13 cellular contexts compared by ENCODE assay signal in genomic region chr5:157356576-157356975, GRCh38.
"Had no signal": no experiment of that assay in that cellular context is flagged by ENCODE, and none has a peak within 500 bp of the region (broad histone marks: within the 10 kb centered on the region; RNA-seq: fewer than 3 reads in every experiment).

No MANE protein-coding gene starts in this region.

- DNase-seq: activated CD4-positive, alpha-beta T cell treated with anti-CD3 and anti-CD28 coated beads, Interleukin-2, amount 10 ng/mL, durations not matched to agents 7 days and 5 days; adrenal gland; cerebellar nuclear complex; dermis blood vessel endothelial cell; effector memory CD8-positive, alpha-beta T cell; SHP77 treated with DMSO at 0.1 percent for 48 hours; SK-N-SH; stimulated activated CD4-positive, alpha-beta T cell treated with anti-CD3 and anti-CD28 coated beads, Interleukin-12 subunit alpha, Interleukin-12 subunit beta, amount 100 ng/mL, for 4 hours; stimulated activated CD4-positive, alpha-beta T cell treated with anti-CD3 and anti-CD28 coated beads, Interleukin-1b, Interleukin-23, amount 100 ng/mL, for 48 hours; stimulated activated naive CD8-positive, alpha-beta T cell treated with anti-CD3 and anti-CD28 coated beads, Interleukin-15, Interleukin-2, amounts not matched to agents 100 U/mL and 50 U/mL, for 24 hours; substantia nigra had no signal

- H3K27me3 Mint-ChIP-seq: activated CD4-positive, alpha-beta T cell treated with anti-CD3 and anti-CD28 coated beads, Interleukin-2, amount 10 ng/mL, durations not matched to agents 7 days and 5 days; effector memory CD8-positive, alpha-beta T cell had no signal

- ATAC-seq: effector memory CD8-positive, alpha-beta T cell; stimulated activated naive CD8-positive, alpha-beta T cell treated with anti-CD3 and anti-CD28 coated beads, Interleukin-15, Interleukin-2, amounts not matched to agents 100 U/mL and 50 U/mL, for 24 hours had no signal

- H3K4me3 Mint-ChIP-seq: activated CD4-positive, alpha-beta T cell treated with anti-CD3 and anti-CD28 coated beads, Interleukin-2, amount 10 ng/mL, durations not matched to agents 7 days and 5 days; effector memory CD8-positive, alpha-beta T cell; neural crest cell; T-helper 2 cell treated with Interferon-gamma antibody and Interleukin-4, amounts not matched to agents 5 μg/mL and 100 μg/mL, for 36 hours had no signal

- H3K9me3 Mint-ChIP-seq: activated CD4-positive, alpha-beta T cell treated with anti-CD3 and anti-CD28 coated beads, Interleukin-2, amount 10 ng/mL, durations not matched to agents 7 days and 5 days; effector memory CD8-positive, alpha-beta T cell; neural crest cell; T-helper 2 cell treated with Interferon-gamma antibody and Interleukin-4, amounts not matched to agents 5 μg/mL and 100 μg/mL, for 36 hours had no signal

- H3K27ac Mint-ChIP-seq: activated CD4-positive, alpha-beta T cell treated with anti-CD3 and anti-CD28 coated beads, Interleukin-2, amount 10 ng/mL, durations not matched to agents 7 days and 5 days; T-helper 2 cell treated with Interferon-gamma antibody and Interleukin-4, amounts not matched to agents 5 μg/mL and 100 μg/mL, for 36 hours had no signal
